8 cellular contexts compared by ENCODE assay signal in genomic region chr2:133266075-133266925, GRCh38.
DNase-seq lines count a peak whose midpoint lies in the region; ATAC-seq and TF ChIP-seq lines count a peak whose summit lies in the region.

No MANE protein-coding gene starts in this region.

- TF ChIP-seq CTCF in right lobe of liver (IDR thresholded peaks at IDR 0.05) (no peak), thyroid gland (IDR thresholded peaks at IDR 0.05) (no peak)

- WGBS in right lobe of liver (ENCODE audit: insufficient coverage, low coverage, low lambda C conversion rate, missing lambda C conversion rate), result 21% methylated on average over 16 of the region's 67 CpGs
- WGBS in thyroid gland, 2 donors, result 2 to 5% methylated on average over 29 to 44 of the region's 67 CpGs

- H3K4me3 ChIP-seq in right lobe of liver, result peak overlapping the region; percentile 42 to 60 (median 49)
- H3K4me3 ChIP-seq in thyroid gland (replicated peaks in 1 of 3), result peak overlapping the region in 1 of 3 donors; percentile 20

- H3K27me3 ChIP-seq in right lobe of liver (no peaks in the 10 kb centered on the region), thyroid gland (no peaks in the 10 kb centered on the region)

- intact Hi-C loops in Right ventricle myocardium inferior (cut with DNase I) (loop anchor here (10.0 kb wide), 2 partner anchors 299 to 509 kb away; partner anchors contain the start of gene NCKAP5), cardiac septum (cut with DNase I) (loop anchor here (10.0 kb wide), 1 partner anchor 299 kb away; the partner anchor contains the start of gene NCKAP5), right lobe of liver (cut with DNase I) (no loop called here), thyroid gland (cut with DNase I) (no loop called here)

- ATAC-seq in Right ventricle myocardium inferior (peak; percentile 50), right lobe of liver (peak; percentile 38 to 64 (median 57)), HG03354 (IDR thresholded peaks at IDR 0.05; ENCODE audit: poor library complexity, severe bottlenecking, unreplicated experiment) (no peak)

- H3K36me3 ChIP-seq in right lobe of liver, result no peaks in the 10 kb centered on the region
- no peaks in the 10 kb centered on the region for H3K36me3 ChIP-seq in thyroid gland

- H3K27ac ChIP-seq in right lobe of liver, result no peak overlapping the region
- H3K27ac ChIP-seq in thyroid gland, result peak overlapping the region in 1 of 3 donors; percentile 17

- DNase-seq in Right ventricle myocardium inferior (ENCODE audit: missing footprints) (peak; percentile 25), cardiac septum (ENCODE audit: low spot score) (no peak), dermis blood vessel endothelial cell (peak; percentile 14), right lobe of liver (peak in 2 of 3 donors; percentile 25 to 52), NAMALWA (ENCODE audit: low spot score) (no peak), thyroid gland (no peak), epidermal melanocyte (ENCODE audit: insufficient read length, low spot score) (no peak)

- no peaks in the 10 kb centered on the region for H3K4me1 ChIP-seq in right lobe of liver
- H3K4me1 ChIP-seq in thyroid gland, result peaks cover 0 to 16% of the 10 kb centered on the region in 2 donors

- no peaks in the 10 kb centered on the region for H3K9me3 ChIP-seq in right lobe of liver
- no peaks in the 10 kb centered on the region for H3K9me3 ChIP-seq in thyroid gland

- TF ChIP-seq POLR2A in right lobe of liver (IDR thresholded peaks at IDR 0.05), result no peak
- no peak for TF ChIP-seq POLR2A in thyroid gland (IDR thresholded peaks at IDR 0.05)

Comparison
In these comparisons a context has a peak if more than half of its experiments do, and no peak if none do; other contexts are left out.
1. DNase-seq: peak in Right ventricle myocardium inferior (single experiment), dermis blood vessel endothelial cell (single experiment) and right lobe of liver (2 of 3); none in cardiac septum (single experiment), NAMALWA (single experiment), thyroid gland (0 of 2) and epidermal melanocyte (single experiment).
2. intact Hi-C loops: an anchor here in Right ventricle myocardium inferior (10.0 kb wide) and cardiac septum (10.0 kb wide); none called in right lobe of liver and thyroid gland.